ENCODE assay signal across 1 cellular context in genomic region chr7:140275069-140275961, GRCh38.
A peak's percentile ranks its signal among the peaks of the same experiment; 100 is the strongest.
TF ChIP-seq lines count a peak whose summit lies in the region.

No MANE protein-coding gene starts in this region.

TF ChIP-seq in K562, 482 proteins besides CTCF, POLR2A, EP300 and RAD21 (continued from another document and continues in another):
- no peak for TF ChIP-seq ZNF398 (CRISPR knock-in tag; IDR thresholded peaks at IDR 0.05)
- no peak for TF ChIP-seq MIER1 (IDR thresholded peaks at IDR 0.05; ENCODE audit: low read depth)
- TF ChIP-seq NFE2 (IDR thresholded peaks at IDR 0.05; ENCODE audit: low read depth), result peak; percentile 96
- TF ChIP-seq ETS1 (conservative IDR thresholded peaks at IDR 0.05; ENCODE audit: control insufficient read depth, low read depth, low read length), result no peak
- peak; percentile 88 for TF ChIP-seq ADNP (tag; IDR thresholded peaks at IDR 0.05)
- peak; percentile 77 for TF ChIP-seq NCOR1 (IDR thresholded peaks at IDR 0.05)
- peak; percentile 56; the same call in 1 of the 2 replicates for TF ChIP-seq KLF16 (IDR thresholded peaks at IDR 0.05)
- no peak for TF ChIP-seq CREB3 (tag; conservative IDR thresholded peaks at IDR 0.05; ENCODE audit: low read depth)
- TF ChIP-seq CBFA2T2 (conservative IDR thresholded peaks at IDR 0.05), result peak; percentile 76
- peak; percentile 67 for TF ChIP-seq L3MBTL2 (IDR thresholded peaks at IDR 0.05)
- TF ChIP-seq FOSL1 (tag; conservative IDR thresholded peaks at IDR 0.05), result peak; percentile 85
- peak; percentile 58 for TF ChIP-seq E2F8 (IDR thresholded peaks at IDR 0.05; ENCODE audit: low read depth, partially characterized antibody)
- peak; percentile 39; the same call in 1 of the 2 replicates for TF ChIP-seq NFIC (IDR thresholded peaks at IDR 0.05)
- TF ChIP-seq HDAC1 (IDR thresholded peaks at IDR 0.05), result 0 out of 4 replicates have a peak, but pooled peaks of 1 of the 2 experiments have one; percentile 34
- TF ChIP-seq HNRNPUL1 (IDR thresholded peaks at IDR 0.05; ENCODE audit: low read length), result no peak
- TF ChIP-seq TSC22D4 (tag; IDR thresholded peaks at IDR 0.05), result no peak
- TF ChIP-seq TRIM24 (IDR thresholded peaks at IDR 0.05), result peak; percentile 7 to 66; a peak in 1 of 4 replicates
- TF ChIP-seq HMG20B (CRISPR knock-in tag; IDR thresholded peaks at IDR 0.05), result no peak
- peak; percentile 96 for TF ChIP-seq DPF2 (IDR thresholded peaks at IDR 0.05)
- TF ChIP-seq BCL6 (CRISPR knock-in tag; IDR thresholded peaks at IDR 0.05), result no peak
- TF ChIP-seq SP1 (CRISPR knock-in tag; IDR thresholded peaks at IDR 0.05), result peak; percentile 46; the same call in 1 of the 2 replicates
- peak; percentile 51 to 79; a peak in 3 of 4 replicates for TF ChIP-seq ZMIZ1 (IDR thresholded peaks at IDR 0.05; ENCODE audit: low read depth in 2 of 2, low read length in 2 of 2)
- TF ChIP-seq TEAD4 (IDR thresholded peaks at IDR 0.05; ENCODE audit: low read length), result peak; percentile 89
- no peak for TF ChIP-seq TEAD4 (CRISPR knock-in tag; IDR thresholded peaks at IDR 0.05; ENCODE audit: borderline replicate concordance)
- peak; percentile 72 for TF ChIP-seq ATF7 (IDR thresholded peaks at IDR 0.05)
- TF ChIP-seq ZNF354B (CRISPR knock-in tag; IDR thresholded peaks at IDR 0.05), result peak; percentile 10; the same call in 1 of the 2 replicates
- peak; percentile 47; the same call in 1 of the 2 replicates for TF ChIP-seq RB1 (IDR thresholded peaks at IDR 0.05; ENCODE audit: low read depth)
- no peak for TF ChIP-seq SFPQ (IDR thresholded peaks at IDR 0.05; ENCODE audit: low read depth, low read length)
- TF ChIP-seq ZZZ3 (IDR thresholded peaks at IDR 0.05), result no peak
- TF ChIP-seq E2F6 (IDR thresholded peaks at IDR 0.05; ENCODE audit: borderline replicate concordance in 1 of 2, extremely low read depth in 1 of 2, insufficient read depth in 1 of 2, insufficient read length in 1 of 2, low read depth in 1 of 2, low read length in 1 of 2, poor library complexity in 1 of 2, severe bottlenecking in 1 of 2), result no peak
- TF ChIP-seq NEUROD1 (IDR thresholded peaks at IDR 0.05; ENCODE audit: borderline replicate concordance, low read depth, low read length, partially characterized antibody), result peak; percentile 46
- TF ChIP-seq DDX20 (tag; IDR thresholded peaks at IDR 0.05; ENCODE audit: low read depth), result no peak
- 0 out of 2 replicates have a peak, but pooled peaks have one; percentile 30 for TF ChIP-seq MECOM (CRISPR knock-in tag; IDR thresholded peaks at IDR 0.05)
- TF ChIP-seq CREB3L1 (IDR thresholded peaks at IDR 0.05; ENCODE audit: borderline replicate concordance, low read depth), result peak; percentile 58
- 0 out of 2 replicates have a peak, but pooled peaks have one; percentile 64 for TF ChIP-seq HEY1 (CRISPR knock-in tag; IDR thresholded peaks at IDR 0.05; ENCODE audit: borderline replicate concordance)
- peak in 1 of 2 experiments; percentile 85; a peak in 1 of 4 replicates for TF ChIP-seq ARNT (IDR thresholded peaks at IDR 0.05)
- no peak for TF ChIP-seq E2F5 (CRISPR knock-in tag; IDR thresholded peaks at IDR 0.05)
- peak in 1 of 2 experiments; percentile 30; a peak in 1 of 3 replicates for TF ChIP-seq CBX3 (IDR thresholded peaks at IDR 0.05; ENCODE audit: borderline replicate concordance in 1 of 2, low read length in 2 of 2)
- peak; percentile 25; the same call in 1 of the 2 replicates for TF ChIP-seq NCOA1 (IDR thresholded peaks at IDR 0.05; ENCODE audit: low read depth)
- TF ChIP-seq SMARCE1 (IDR thresholded peaks at IDR 0.05), result peak; percentile 93
- TF ChIP-seq NFRKB (IDR thresholded peaks at IDR 0.05; ENCODE audit: low read depth), result no peak
- TF ChIP-seq SOX6 (IDR thresholded peaks at IDR 0.05), result peak; percentile 99
- TF ChIP-seq MTA1 (IDR thresholded peaks at IDR 0.05; ENCODE audit: borderline replicate concordance), result peak; percentile 62; the same call in 1 of the 2 replicates
- no peak for TF ChIP-seq PATZ1 (CRISPR knock-in tag; IDR thresholded peaks at IDR 0.05; ENCODE audit: borderline replicate concordance)
- peak; percentile 97 to 98 for TF ChIP-seq FOXK2 (conservative IDR thresholded peaks at IDR 0.05 in 1 of 2, IDR thresholded peaks at IDR 0.05 in 1 of 2; ENCODE audit: low read depth in 2 of 2)
- no peak for TF ChIP-seq PHB (CRISPR knock-in tag; IDR thresholded peaks at IDR 0.05)
